Comparison of ENCODE assay signal across 26 cellular contexts in the genomic region with DNA sequence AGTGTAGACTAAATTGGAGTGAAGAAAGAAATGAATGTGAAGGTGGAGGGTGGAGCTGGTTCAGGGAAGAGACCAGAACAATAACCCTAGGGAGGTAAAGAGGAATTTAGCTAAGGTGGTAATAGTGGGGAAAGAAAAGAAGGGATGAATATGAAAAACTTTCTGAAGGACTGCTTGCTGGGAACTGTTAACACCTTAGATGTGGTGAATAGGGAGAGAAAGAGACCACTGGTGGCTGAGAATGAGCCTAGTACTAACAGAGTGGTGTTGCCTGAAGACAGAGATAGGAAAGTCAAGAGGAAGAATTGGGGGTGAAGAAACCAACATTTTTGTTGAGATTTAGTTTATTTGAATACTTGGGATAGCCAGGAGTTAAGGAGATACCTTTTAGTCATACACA.
DNase-seq lines count a peak whose midpoint lies in the region; ATAC-seq, FAIRE-seq and TF ChIP-seq lines count a peak whose summit lies in the region.
"Had no signal": no experiment of that assay in that cellular context is flagged by ENCODE, and none has a peak within 500 bp of the region (broad histone marks: within the 10 kb centered on the region; RNA-seq: fewer than 3 reads in every experiment).

No MANE protein-coding gene starts in this region.

- no peaks in the 10 kb centered on the region; a peak in 1 of 5 replicates for H3K9me3 Mint-ChIP-seq in H9

- no peak overlapping the region for H4K8ac ChIP-seq in H9 (replicated peaks; ENCODE audit: insufficient read length, low read depth, low read length)
- no peak overlapping the region for H4K8ac ChIP-seq in H1 (ENCODE audit: extremely low read depth, insufficient read depth, low read length)

- peak overlapping the region; percentile 16 to 99 (median 98) for H3K27ac Mint-ChIP-seq in H9
- H3K27ac Mint-ChIP-seq: CD8-positive, alpha-beta T cell; HFFc6; T-cell had no signal

- H2AK5ac ChIP-seq in H9 (ENCODE audit: insufficient read length, low read length) (no peak overlapping the region), H1 (ENCODE audit: low read depth, low read length) (no peak overlapping the region)

- no peak for TF ChIP-seq CTCF in H9 (conservative IDR thresholded peaks at IDR 0.05)
- TF ChIP-seq CTCF in H1 (IDR thresholded peaks at IDR 0.05; ENCODE audit: control extremely low read depth in 1 of 3, insufficient read depth in 1 of 3, low read depth in 1 of 3, low read length in 3 of 3), result no peak

- no peak overlapping the region for H4K91ac ChIP-seq in H9 (ENCODE audit: insufficient read length, low read depth, low read length)
- no peak overlapping the region for H4K91ac ChIP-seq in H1 (replicated peaks; ENCODE audit: insufficient read length, low read length)

- 0 out of 4 replicates have a peak, but pooled peaks of 1 of the 2 experiments have one; percentile 7 for TF ChIP-seq RAD21 in H1 (IDR thresholded peaks at IDR 0.05 in 1 of 2, conservative IDR thresholded peaks at IDR 0.05 in 1 of 2; ENCODE audit: low read depth in 2 of 2, low read length in 2 of 2)

- H3K79me2 ChIP-seq in H9 (ENCODE audit: insufficient read depth, low read length) (peaks cover 2% of the 10 kb centered on the region; the same call in 1 of the 2 replicates), H1 (ENCODE audit: control insufficient read depth in 1 of 2, insufficient read depth in 2 of 2, low read length in 2 of 2) (peaks cover 0 to 29% of the 10 kb centered on the region in 2 experiments; a peak in 2 of 4 replicates)

- H3K4me1 ChIP-seq in H9 (ENCODE audit: insufficient read depth, low read length), result peaks cover 5% of the 10 kb centered on the region
- peaks cover 6 to 16% (median 11%) of the 10 kb centered on the region in 4 experiments; a peak in 5 of 7 replicates for H3K4me1 ChIP-seq in H1 (replicated peaks in 1 of 4; ENCODE audit: control insufficient read depth in 3 of 4, insufficient read depth in 4 of 4, low read length in 3 of 4)
- H3K4me1 ChIP-seq in iPS-15b (ENCODE audit: control insufficient read depth, insufficient read depth, low read length), result peaks cover 26% of the 10 kb centered on the region

- H3K9ac ChIP-seq in H9 (ENCODE audit: extremely low read depth, insufficient read length, low read length), result no peak overlapping the region
- no peak overlapping the region for H3K9ac ChIP-seq in H1 (replicated peaks in 1 of 4; ENCODE audit: extremely low read depth in 1 of 4, low read depth in 3 of 4, low read length in 3 of 4)
- no peak overlapping the region for H3K9ac ChIP-seq in iPS-15b (ENCODE audit: low read depth, low read length)

- H3K27me3 Mint-ChIP-seq in H9 (ENCODE audit: low read depth), result no peaks in the 10 kb centered on the region
- H3K27me3 Mint-ChIP-seq: T-cell had no signal

- H3K4me3 ChIP-seq in H1 (ENCODE audit: extremely low read depth in 1 of 4, insufficient read depth in 2 of 4, low read depth in 3 of 4, low read length in 4 of 4) (peak overlapping the region in 2 of 4 experiments; percentile 10 to 51; a peak in 4 of 8 replicates), iPS-15b (ENCODE audit: low read depth, low read length) (peak overlapping the region; percentile 43)
- H3K4me3 ChIP-seq: HAP-1 had no signal

- H3K4me1 Mint-ChIP-seq in H9, result peaks cover 66 to 86% of the 10 kb centered on the region in 2 experiments
- H3K4me1 Mint-ChIP-seq: T-cell had no signal

- H2AFZ ChIP-seq in H9 (ENCODE audit: low read length) (no peak overlapping the region), H1 (ENCODE audit: low read length) (no peak overlapping the region)

- H3K27me3 ChIP-seq in H9 (ENCODE audit: insufficient read depth, low read length) (no peaks in the 10 kb centered on the region), H1 (replicated peaks in 1 of 4; ENCODE audit: control insufficient read depth in 3 of 4, extremely low read depth in 1 of 4, insufficient read depth in 3 of 4, low read length in 3 of 4) (no peaks in the 10 kb centered on the region), iPS-15b (ENCODE audit: control insufficient read depth, insufficient read depth, low read length) (no peaks in the 10 kb centered on the region)

- H4K5ac ChIP-seq in H9 (ENCODE audit: insufficient read length, low read depth, low read length), result no peak overlapping the region
- no peak overlapping the region for H4K5ac ChIP-seq in H1 (ENCODE audit: insufficient read length, low read depth, low read length)

- H2BK5ac ChIP-seq in H9 (ENCODE audit: insufficient read length, low read length), result no peak overlapping the region
- H2BK5ac ChIP-seq in H1 (ENCODE audit: low read depth, low read length), result peak overlapping the region; percentile 85; the same call in 1 of the 2 replicates

- ATAC-seq in GM18870 (IDR thresholded peaks at IDR 0.05; ENCODE audit: unreplicated experiment), result no peak
- ATAC-seq: CD8-positive, alpha-beta T cell; T-cell had no signal

- H3K4ac ChIP-seq in H9 (ENCODE audit: low read depth, low read length), result no peak overlapping the region
- no peak overlapping the region for H3K4ac ChIP-seq in H1 (replicated peaks; ENCODE audit: insufficient read length, low read depth, low read length)

- CTCF ChIA-PET in H1 (lab: Charles Lee; ENCODE audit: partially characterized antibody), result interaction anchor here (0.7 to 1.4 kb wide), 5 partner anchors 12 to 426 kb away, joined by 3 to 4 read pairs (median 3); no protein-coding TSS in a partner anchor

- H3K36me3 Mint-ChIP-seq in H9 (ENCODE audit: insufficient read depth in 1 of 3, low read depth in 3 of 3), result peaks cover 37 to 54% (median 49%) of the 10 kb centered on the region in 3 experiments
- H3K36me3 Mint-ChIP-seq: CD8-positive, alpha-beta T cell; T-cell had no signal

- H3K23me2 ChIP-seq in H9 (ENCODE audit: insufficient read length, low read depth, low read length, poor library complexity, severe bottlenecking), result no peaks in the 10 kb centered on the region
- H3K23me2 ChIP-seq in H1 (ENCODE audit: low read depth, low read length), result peaks cover 1% of the 10 kb centered on the region; the same call in 1 of the 2 replicates

- H3K27ac ChIP-seq in H9 (ENCODE audit: insufficient read length, low read depth, low read length) (peak overlapping the region; percentile 21), H1 (ENCODE audit: low read depth, low read length) (peak overlapping the region; percentile 66; the same call in 1 of the 2 replicates)
- H3K27ac ChIP-seq: C4-2B, RWPE1 had no signal

- peak; percentile 45 for DNase-seq in H9
- peak in 1 of 2 experiments; percentile 34 for DNase-seq in H1 (ENCODE audit: low read depth in 1 of 2, low spot score in 2 of 2)
- no peak for DNase-seq in C1 segment of cervical spinal cord (lab: John Stamatoyannopoulos, UW)
- DNase-seq in activated CD4-positive, CD25-positive, alpha-beta regulatory T cell (lab: John Stamatoyannopoulos, UW), result no peak
- no peak for DNase-seq in DMS114 treated with DMSO at 0.1 percent for 48 hours (lab: John Stamatoyannopoulos, UW; ENCODE audit: unreplicated experiment)
- DNase-seq: Caco-2; CD8-positive, alpha-beta T cell; DMS 273 treated with DMSO at 0.1 percent for 48 hours; DMS79 treated with DMSO at 0.1 percent for 48 hours; HFFc6; NCI-H1048; NCI-H1417; NCI-H1694; NCI-H2029 treated with DMSO at 0.1 percent for 48 hours; NCI-H446 treated with DMSO at 0.1 percent for 48 hours; NCI-H526; NCI-H82; NK-92 treated with Interleukin-12 subunit alpha and Interleukin-12 subunit beta, amount 100 ng/mL, for 24 hours; SHP77; T-cell had no signal

- H3K18ac ChIP-seq in H9 (ENCODE audit: insufficient read length, low read depth, low read length), result no peak overlapping the region
- H3K18ac ChIP-seq in H1 (ENCODE audit: extremely low read depth, low read length), result peak overlapping the region; percentile 52; the same call in 1 of the 2 replicates

- H4K20me1 ChIP-seq in H9 (ENCODE audit: control insufficient read depth, insufficient read depth, insufficient read length) (no peaks in the 10 kb centered on the region), H1 (replicated peaks in 1 of 2; ENCODE audit: control insufficient read depth in 1 of 2, insufficient read depth in 2 of 2, low read length in 2 of 2) (no peaks in the 10 kb centered on the region)

- H2BK120ac ChIP-seq in H9 (ENCODE audit: low read depth, low read length, poor library complexity, severe bottlenecking) (no peak overlapping the region), H1 (replicated peaks; ENCODE audit: low read depth, low read length) (no peak overlapping the region)

- TF ChIP-seq POLR2A in H1 (IDR thresholded peaks at IDR 0.05; ENCODE audit: control extremely low read depth in 1 of 2, low read depth in 2 of 2, low read length in 2 of 2), result peak; percentile 27 to 69

- no peak overlapping the region for H2BK20ac ChIP-seq in H9 (ENCODE audit: low read depth, low read length, poor library complexity, severe bottlenecking)
- no peak overlapping the region; the same call in 1 of the 2 replicates for H2BK20ac ChIP-seq in H1 (ENCODE audit: low read length)

- H3K9me3 ChIP-seq in H9 (ENCODE audit: control insufficient read depth, low read depth, low read length) (no peaks in the 10 kb centered on the region), H1 (ENCODE audit: insufficient read depth in 2 of 2, low read depth in 1 of 2, low read length in 1 of 2) (no peaks in the 10 kb centered on the region), iPS-15b (ENCODE audit: control insufficient read depth, insufficient read depth, low read length) (no peaks in the 10 kb centered on the region)
- H3K9me3 ChIP-seq: Caco-2, HAP-1 had no signal

- peak; percentile 95 for FAIRE-seq in H1 (lab: Jason Lieb, UNC)
- FAIRE-seq: GM18507 had no signal

- no peak overlapping the region for H2BK12ac ChIP-seq in H9 (ENCODE audit: insufficient read length, low read depth, low read length)
- no peak overlapping the region for H2BK12ac ChIP-seq in H1 (ENCODE audit: low read depth, low read length)

- peaks cover 0 to 35% (median 10%) of the 10 kb centered on the region in 4 experiments; a peak in 6 of 8 replicates for H3K36me3 ChIP-seq in H1 (ENCODE audit: control insufficient read depth in 2 of 4, insufficient read depth in 4 of 4, low read length in 3 of 4)
- peaks cover 6% of the 10 kb centered on the region for H3K36me3 ChIP-seq in iPS-15b (ENCODE audit: control insufficient read depth, insufficient read depth, low read length)
- H3K36me3 ChIP-seq: HAP-1 had no signal

- H3K23ac ChIP-seq in H9 (ENCODE audit: insufficient read length, low read depth, low read length) (no peak overlapping the region), H1 (ENCODE audit: insufficient read length) (no peak overlapping the region)

- POLR2A ChIA-PET in H1 (lab: Charles Lee; ENCODE audit: partially characterized antibody), result interaction anchor here (0.6 to 5.6 kb wide), 13 partner anchors 8 to 109 kb away, joined by 3 to 74 read pairs (median 6); partner anchors contain the start of gene HS3ST5

- H3K4me2 ChIP-seq in H9 (ENCODE audit: insufficient read depth, insufficient read length, low read length) (peak overlapping the region; percentile 18), H1 (ENCODE audit: insufficient read depth in 1 of 2, low read depth in 2 of 2, low read length in 2 of 2) (peak overlapping the region; percentile 40 to 55)

- H3K4me3 Mint-ChIP-seq in H9, result peak overlapping the region; percentile 91 to 97
- H3K4me3 Mint-ChIP-seq: CD8-positive, alpha-beta T cell; HFFc6; T-cell had no signal

- H3K56ac ChIP-seq in H9 (ENCODE audit: insufficient read length, low read depth, low read length) (no peak overlapping the region), H1 (replicated peaks; ENCODE audit: insufficient read length, low read depth, low read length) (no peak overlapping the region)

- H3K79me1 ChIP-seq in H9 (ENCODE audit: insufficient read depth, low read depth, low read length, poor library complexity, severe bottlenecking) (no peaks in the 10 kb centered on the region), H1 (ENCODE audit: low read depth, low read length) (no peaks in the 10 kb centered on the region; the same call in 1 of the 2 replicates)

- H3T11ph ChIP-seq in H9 (ENCODE audit: low read length), result no peak overlapping the region

- TF ChIP-seq EP300 in H1 (IDR thresholded peaks at IDR 0.05; ENCODE audit: borderline replicate concordance in 1 of 2, low read depth in 2 of 2, low read length in 2 of 2), result peak in 1 of 2 experiments; percentile 71; a peak in 1 of 3 replicates

- H3K14ac ChIP-seq in H9 (ENCODE audit: insufficient read depth, low read length) (no peak overlapping the region), H1 (ENCODE audit: insufficient read length) (no peak overlapping the region)

- H2BK15ac ChIP-seq in H9 (ENCODE audit: low read depth, low read length) (no peak overlapping the region), H1 (ENCODE audit: low read length) (no peak overlapping the region)
